In the genomic region with DNA sequence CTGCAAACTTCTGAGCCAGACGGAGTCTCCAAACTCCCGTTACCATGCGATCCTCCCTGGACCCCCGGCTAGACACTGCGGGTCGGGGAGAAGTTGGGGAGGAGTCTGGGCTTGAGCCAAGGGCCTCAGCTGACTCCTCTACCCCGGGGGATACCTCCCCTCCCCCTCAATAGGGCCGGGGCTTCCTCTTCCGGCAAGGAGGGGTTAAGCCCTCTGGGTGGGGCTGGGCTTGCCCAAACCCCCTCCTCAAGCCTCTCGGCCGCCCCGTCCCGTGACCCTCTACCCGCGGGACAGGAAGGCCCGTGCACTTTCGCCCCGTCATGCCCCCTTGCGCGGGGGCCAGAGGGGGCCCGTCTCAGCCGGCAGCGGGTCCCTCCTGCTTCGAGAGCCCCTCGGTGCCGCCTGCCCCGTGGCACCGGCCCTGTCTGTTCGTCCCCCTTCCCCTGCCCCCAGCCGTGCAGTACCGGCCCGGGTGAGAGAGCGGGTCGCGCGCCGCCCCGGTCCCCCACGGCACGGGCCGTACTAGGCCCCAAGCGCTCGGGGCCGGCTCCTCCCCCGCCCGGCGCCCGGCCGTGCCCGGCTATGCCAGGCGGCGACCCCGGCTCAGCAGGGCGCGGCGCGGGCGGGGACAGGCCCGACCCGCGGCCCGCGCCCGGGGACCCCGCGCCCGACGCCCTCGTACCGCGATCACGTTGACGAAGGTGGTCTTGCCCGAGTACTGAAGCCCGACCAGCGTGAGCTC, we compare ENCODE assay signal across 1 cellular context.
TF ChIP-seq lines count a peak whose summit lies in the region.

No MANE protein-coding gene starts in this region.

TF ChIP-seq in endothelial cell of umbilical vein, 7 proteins besides CTCF, POLR2A, EP300 and RAD21:
- no peak for TF ChIP-seq FOS (IDR thresholded peaks at IDR 0.05; ENCODE audit: borderline replicate concordance, insufficient read depth, low read length)
- TF ChIP-seq EZH2 (IDR thresholded peaks at IDR 0.05; ENCODE audit: borderline replicate concordance, low read depth, low read length, severe bottlenecking) = no peak
- no peak for TF ChIP-seq GATA2 (IDR thresholded peaks at IDR 0.05; ENCODE audit: insufficient read depth, insufficient read length, low read depth, low read length)
- TF ChIP-seq, protein P1, sequence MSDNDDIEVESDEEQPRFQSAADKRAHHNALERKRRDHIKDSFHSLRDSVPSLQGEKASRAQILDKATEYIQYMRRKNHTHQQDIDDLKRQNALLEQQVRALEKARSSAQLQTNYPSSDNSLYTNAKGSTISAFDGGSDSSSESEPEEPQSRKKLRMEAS (IDR thresholded peaks at IDR 0.05; ENCODE audit: insufficient read depth, insufficient read length) = no peak
- peak; percentile 22 for TF ChIP-seq POLR2AphosphoS5 (IDR thresholded peaks at IDR 0.05; ENCODE audit: insufficient read depth, low read depth, low read length)
